16 cellular contexts compared by ENCODE assay signal in genomic region chr17:36611345-36612072, GRCh38.
DNase-seq lines count a peak whose midpoint lies in the region; ATAC-seq and TF ChIP-seq lines count a peak whose summit lies in the region.
"Had no signal": no experiment of that assay in that cellular context is flagged by ENCODE, and none has a peak within 500 bp of the region (broad histone marks: within the 10 kb centered on the region; RNA-seq: fewer than 3 reads in every experiment).

No MANE protein-coding gene starts in this region.

- no peak overlapping the region for H3K4me3 Mint-ChIP-seq in stimulated activated naive B cell treated with anti-CD40 and anti-IgM and Interleukin-4, amounts not matched to agents 10 μg/mL and 1 μg/mL and 100 μg/mL, for 72 hours
- H3K4me3 Mint-ChIP-seq: activated CD4-positive, alpha-beta memory T cell treated with anti-CD3 and anti-CD28 coated beads, Interleukin-2, amount 10 ng/mL, durations not matched to agents 7 days and 5 days; mesothelial cell of epicardium had no signal

- H3K9me3 Mint-ChIP-seq in stimulated activated naive B cell treated with anti-CD40 and anti-IgM and Interleukin-4, amounts not matched to agents 10 μg/mL and 1 μg/mL and 100 μg/mL, for 72 hours = no peaks in the 10 kb centered on the region
- H3K9me3 Mint-ChIP-seq: activated CD4-positive, alpha-beta memory T cell treated with anti-CD3 and anti-CD28 coated beads, Interleukin-2, amount 10 ng/mL, durations not matched to agents 7 days and 5 days; mesothelial cell of epicardium had no signal

- DNase-seq in HCEC 1CT = peak; percentile 74
- peak; percentile 71 for DNase-seq in fibroblast of gingiva (ENCODE audit: low read depth)
- DNase-seq in stimulated activated naive B cell treated with anti-CD40 and anti-IgM and Interleukin-4, amounts not matched to agents 10 μg/mL and 1 μg/mL and 100 μg/mL, for 72 hours = no peak
- no peak for DNase-seq in KBM-7
- no peak for DNase-seq in stimulated activated CD4-positive, alpha-beta T cell treated with anti-CD3 and anti-CD28 coated beads, Interleukin-4, amount 100 ng/mL, for 4 hours
- DNase-seq in stimulated activated CD4-positive, alpha-beta T cell treated with anti-CD3 and anti-CD28 coated beads, Interleukin-4, amount 100 ng/mL, for 24 hours = no peak
- DNase-seq: activated CD4-positive, alpha-beta memory T cell treated with anti-CD3 and anti-CD28 coated beads, Interleukin-2, amount 10 ng/mL, durations not matched to agents 7 days and 5 days; activated gamma-delta T cell treated with Interleukin-2 at 50 U/mL for 16 hours; DMS79; NCI-H1092 treated with DMSO at 0.1 percent for 48 hours; NCI-H510A; ovary; Peyer's patch had no signal

- ATAC-seq in SK-N-SH treated with all-trans-retinoic acid at 6 μM for 48 hours (peak; percentile 86), HG03457 (IDR thresholded peaks at IDR 0.05; ENCODE audit: unreplicated experiment) (no peak)
- ATAC-seq in stimulated activated naive B cell treated with anti-CD40 and anti-IgM and Interleukin-4, amounts not matched to agents 10 μg/mL and 1 μg/mL and 100 μg/mL, for 72 hours (replicated peaks) = no peak

- H3K36me3 Mint-ChIP-seq in stimulated activated naive B cell treated with anti-CD40 and anti-IgM and Interleukin-4, amounts not matched to agents 10 μg/mL and 1 μg/mL and 100 μg/mL, for 72 hours = peaks cover 13 to 35% of the 10 kb centered on the region in 2 donors

- in situ Hi-C loops in KBM-7 (cut with MboI; ENCODE audit: low pct_unique_long_range_greater_than_20kb, low sequenced_read_pairs) = loop anchor here (25.0 kb wide), 3 partner anchors 451 to 776 kb away; partner anchors contain the start of gene C17orf78

- peak overlapping the region; percentile 65 for H3K27ac Mint-ChIP-seq in stimulated activated naive B cell treated with anti-CD40 and anti-IgM and Interleukin-4, amounts not matched to agents 10 μg/mL and 1 μg/mL and 100 μg/mL, for 72 hours
- H3K27ac Mint-ChIP-seq: activated CD4-positive, alpha-beta memory T cell treated with anti-CD3 and anti-CD28 coated beads, Interleukin-2, amount 10 ng/mL, durations not matched to agents 7 days and 5 days; mesothelial cell of epicardium had no signal

- H3K27me3 Mint-ChIP-seq in stimulated activated naive B cell treated with anti-CD40 and anti-IgM and Interleukin-4, amounts not matched to agents 10 μg/mL and 1 μg/mL and 100 μg/mL, for 72 hours = no peaks in the 10 kb centered on the region
- H3K27me3 Mint-ChIP-seq: activated CD4-positive, alpha-beta memory T cell treated with anti-CD3 and anti-CD28 coated beads, Interleukin-2, amount 10 ng/mL, durations not matched to agents 7 days and 5 days had no signal

- peaks cover 9 to 20% of the 10 kb centered on the region in 2 donors for H3K4me1 Mint-ChIP-seq in stimulated activated naive B cell treated with anti-CD40 and anti-IgM and Interleukin-4, amounts not matched to agents 10 μg/mL and 1 μg/mL and 100 μg/mL, for 72 hours
- H3K4me1 Mint-ChIP-seq: mesothelial cell of epicardium had no signal

TF ChIP-seq in SK-N-SH treated with all-trans-retinoic acid at 6 μM for 48 hours, 23 proteins besides CTCF, POLR2A, EP300 and RAD21:
- no peak for TF ChIP-seq CREB5 (CRISPR knock-in tag; IDR thresholded peaks at IDR 0.05; ENCODE audit: low read depth)
- TF ChIP-seq TOX (CRISPR knock-in tag; IDR thresholded peaks at IDR 0.05; ENCODE audit: borderline replicate concordance) = no peak
- TF ChIP-seq GLIS3 (CRISPR knock-in tag; IDR thresholded peaks at IDR 0.05) = no peak
- no peak for TF ChIP-seq ISL1 (CRISPR knock-in tag; IDR thresholded peaks at IDR 0.05)
- no peak for TF ChIP-seq RARB (CRISPR knock-in tag; IDR thresholded peaks at IDR 0.05)
- TF ChIP-seq SNAI2 (CRISPR knock-in tag; IDR thresholded peaks at IDR 0.05) = no peak
- TF ChIP-seq ESRRG (CRISPR knock-in tag; IDR thresholded peaks at IDR 0.05) = no peak

Comparison
In these comparisons a context has a peak if more than half of its experiments do, and no peak if none do; other contexts are left out.
1. DNase-seq: peak in HCEC 1CT (single experiment) and fibroblast of gingiva (single experiment); none in stimulated activated naive B cell treated with anti-CD40 and anti-IgM and Interleukin-4, amounts not matched to agents 10 μg/mL and 1 μg/mL and 100 μg/mL, for 72 hours (single experiment), KBM-7 (single experiment), stimulated activated CD4-positive, alpha-beta T cell treated with anti-CD3 and anti-CD28 coated beads, Interleukin-4, amount 100 ng/mL, for 4 hours (0 of 2) and stimulated activated CD4-positive, alpha-beta T cell treated with anti-CD3 and anti-CD28 coated beads, Interleukin-4, amount 100 ng/mL, for 24 hours (single experiment).